ENCODE assay signal across 15 cellular contexts in the genomic region with DNA sequence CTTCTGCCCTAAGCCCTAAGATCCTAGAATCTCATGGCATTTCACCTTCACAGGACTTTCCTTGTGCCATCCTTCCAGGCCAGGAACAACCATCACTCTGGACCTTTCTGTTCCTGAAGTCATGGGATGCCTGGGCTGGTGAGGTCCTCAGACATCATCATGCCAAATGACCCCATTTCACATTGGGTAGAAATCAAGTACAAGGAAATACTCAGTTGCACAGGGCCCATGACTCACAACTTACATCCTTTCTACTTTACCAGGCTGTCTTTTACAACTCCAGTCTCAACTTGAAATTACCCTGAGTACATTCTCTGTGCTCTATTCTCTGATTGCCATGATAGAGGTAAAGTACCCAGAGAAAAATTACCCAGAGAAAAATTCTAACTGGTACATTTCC.
DNase-seq lines count a peak whose midpoint lies in the region; ATAC-seq lines count a peak whose summit lies in the region.
"Had no signal": no experiment of that assay in that cellular context is flagged by ENCODE, and none has a peak within 500 bp of the region (broad histone marks: within the 10 kb centered on the region; RNA-seq: fewer than 3 reads in every experiment).

No MANE protein-coding gene starts in this region.

- no peaks in the 10 kb centered on the region for H3K27me3 Mint-ChIP-seq in activated naive CD8-positive, alpha-beta T cell treated with anti-CD3 and anti-CD28 coated beads, Interleukin-2, amount 10 ng/mL, durations not matched to agents 7 days and 5 days
- no peaks in the 10 kb centered on the region for H3K27me3 Mint-ChIP-seq in activated naive CD8-positive, alpha-beta T cell treated with anti-CD3 and anti-CD28 coated beads for 36 hours
- no peaks in the 10 kb centered on the region for H3K27me3 Mint-ChIP-seq in activated naive CD8-positive, alpha-beta T cell treated with anti-CD3 and anti-CD28 coated beads, Interleukin-2, amount 50 U/mL, for 24 hours

- H3K4me3 Mint-ChIP-seq in activated naive CD8-positive, alpha-beta T cell treated with anti-CD3 and anti-CD28 coated beads, Interleukin-2, amount 10 ng/mL, durations not matched to agents 7 days and 5 days, result peak overlapping the region; percentile 1
- no peak overlapping the region for H3K4me3 Mint-ChIP-seq in activated naive CD8-positive, alpha-beta T cell treated with anti-CD3 and anti-CD28 coated beads for 36 hours
- H3K4me3 Mint-ChIP-seq in activated naive CD8-positive, alpha-beta T cell treated with anti-CD3 and anti-CD28 coated beads, Interleukin-2, amount 50 U/mL, for 24 hours, result no peak overlapping the region
- H3K4me3 Mint-ChIP-seq: stimulated activated naive B cell treated with anti-CD40 and anti-IgM and Interleukin-4, amounts not matched to agents 10 μg/mL and 1 μg/mL and 100 μg/mL, for 72 hours had no signal

- peak; percentile 49 for ATAC-seq in activated naive CD8-positive, alpha-beta T cell treated with anti-CD3 and anti-CD28 coated beads, Interleukin-2, amount 10 ng/mL, durations not matched to agents 7 days and 5 days (ENCODE audit: low read depth)
- peak; percentile 60 for ATAC-seq in activated naive CD8-positive, alpha-beta T cell treated with anti-CD3 and anti-CD28 coated beads, Interleukin-2, amount 50 U/mL, for 24 hours
- ATAC-seq in HG03280 (IDR thresholded peaks at IDR 0.05; ENCODE audit: unreplicated experiment) (no peak), HG03025 (IDR thresholded peaks at IDR 0.05; ENCODE audit: low FRiP score, unreplicated experiment) (no peak)

- peak overlapping the region; percentile 66 for H3K27ac Mint-ChIP-seq in activated naive CD8-positive, alpha-beta T cell treated with anti-CD3 and anti-CD28 coated beads, Interleukin-2, amount 10 ng/mL, durations not matched to agents 7 days and 5 days
- H3K27ac Mint-ChIP-seq in activated naive CD8-positive, alpha-beta T cell treated with anti-CD3 and anti-CD28 coated beads for 36 hours, result no peak overlapping the region
- peak overlapping the region; percentile 36 for H3K27ac Mint-ChIP-seq in activated naive CD8-positive, alpha-beta T cell treated with anti-CD3 and anti-CD28 coated beads, Interleukin-2, amount 50 U/mL, for 24 hours

- peaks cover 61% of the 10 kb centered on the region for H3K4me1 Mint-ChIP-seq in activated naive CD8-positive, alpha-beta T cell treated with anti-CD3 and anti-CD28 coated beads, Interleukin-2, amount 10 ng/mL, durations not matched to agents 7 days and 5 days
- peaks cover 33% of the 10 kb centered on the region for H3K4me1 Mint-ChIP-seq in activated naive CD8-positive, alpha-beta T cell treated with anti-CD3 and anti-CD28 coated beads for 36 hours
- H3K4me1 Mint-ChIP-seq in activated naive CD8-positive, alpha-beta T cell treated with anti-CD3 and anti-CD28 coated beads, Interleukin-2, amount 50 U/mL, for 24 hours, result peaks cover 71% of the 10 kb centered on the region

- no peak for DNase-seq in activated naive CD8-positive, alpha-beta T cell treated with anti-CD3 and anti-CD28 coated beads, Interleukin-2, amount 10 ng/mL, durations not matched to agents 7 days and 5 days
- DNase-seq in activated naive CD8-positive, alpha-beta T cell treated with anti-CD3 and anti-CD28 coated beads for 36 hours, result no peak
- DNase-seq in activated naive CD8-positive, alpha-beta T cell treated with anti-CD3 and anti-CD28 coated beads, Interleukin-2, amount 50 U/mL, for 24 hours, result no peak
- DNase-seq in kidney tubule cell (ENCODE audit: low spot score), result peak; percentile 74
- no peak for DNase-seq in activated CD4-positive, CD25-positive, alpha-beta regulatory T cell treated with anti-CD3 and anti-CD28 coated beads, Interleukin-2, amount 50 U/mL, for 72 hours
- DNase-seq in putamen (ENCODE audit: low spot score), result no peak
- DNase-seq: activated T-cell treated with anti-CD3 and anti-CD28 coated beads for 4 hours; cortex of kidney; GOT3; mesendoderm; NCI-H1417 treated with DMSO at 0.1 percent for 48 hours; sigmoid colon; stimulated activated naive B cell treated with anti-CD40 and anti-IgM and Interleukin-4, amounts not matched to agents 10 μg/mL and 1 μg/mL and 100 μg/mL, for 72 hours had no signal

- peaks cover 6% of the 10 kb centered on the region for H3K36me3 Mint-ChIP-seq in activated naive CD8-positive, alpha-beta T cell treated with anti-CD3 and anti-CD28 coated beads, Interleukin-2, amount 10 ng/mL, durations not matched to agents 7 days and 5 days
- peaks cover 3% of the 10 kb centered on the region for H3K36me3 Mint-ChIP-seq in activated naive CD8-positive, alpha-beta T cell treated with anti-CD3 and anti-CD28 coated beads for 36 hours
- no peaks in the 10 kb centered on the region for H3K36me3 Mint-ChIP-seq in activated naive CD8-positive, alpha-beta T cell treated with anti-CD3 and anti-CD28 coated beads, Interleukin-2, amount 50 U/mL, for 24 hours (ENCODE audit: low read depth)
- H3K36me3 Mint-ChIP-seq: stimulated activated naive B cell treated with anti-CD40 and anti-IgM and Interleukin-4, amounts not matched to agents 10 μg/mL and 1 μg/mL and 100 μg/mL, for 72 hours had no signal

- POLR2A ChIA-PET in activated naive CD8-positive, alpha-beta T cell treated with anti-CD3 and anti-CD28 coated beads, Interleukin-2, amount 10 ng/mL, durations not matched to agents 7 days and 5 days (lab: Charles Lee), result no interaction called here

- H3K9me3 Mint-ChIP-seq in activated naive CD8-positive, alpha-beta T cell treated with anti-CD3 and anti-CD28 coated beads, Interleukin-2, amount 10 ng/mL, durations not matched to agents 7 days and 5 days, result peaks cover 14% of the 10 kb centered on the region
- peaks cover 4% of the 10 kb centered on the region for H3K9me3 Mint-ChIP-seq in activated naive CD8-positive, alpha-beta T cell treated with anti-CD3 and anti-CD28 coated beads for 36 hours
- H3K9me3 Mint-ChIP-seq in activated naive CD8-positive, alpha-beta T cell treated with anti-CD3 and anti-CD28 coated beads, Interleukin-2, amount 50 U/mL, for 24 hours, result peaks cover 4% of the 10 kb centered on the region
- H3K9me3 Mint-ChIP-seq: stimulated activated naive B cell treated with anti-CD40 and anti-IgM and Interleukin-4, amounts not matched to agents 10 μg/mL and 1 μg/mL and 100 μg/mL, for 72 hours had no signal

Comparison
In these comparisons a context has a peak if more than half of its experiments do, and no peak if none do; other contexts are left out.
1. ATAC-seq: peak in activated naive CD8-positive, alpha-beta T cell treated with anti-CD3 and anti-CD28 coated beads, Interleukin-2, amount 10 ng/mL, durations not matched to agents 7 days and 5 days (single experiment) and activated naive CD8-positive, alpha-beta T cell treated with anti-CD3 and anti-CD28 coated beads, Interleukin-2, amount 50 U/mL, for 24 hours (single experiment); none in HG03280 (single experiment) and HG03025 (single experiment).